In genomic region chr22:17884951-17885350, GRCh38 we compare ENCODE assay signal across 15 cellular contexts.
"Had no signal": no experiment of that assay in that cellular context is flagged by ENCODE, and none has a peak within 500 bp of the region (broad histone marks: within the 10 kb centered on the region; RNA-seq: fewer than 3 reads in every experiment).

No MANE protein-coding gene starts in this region.

- H3K9me3 Mint-ChIP-seq: activated naive CD8-positive, alpha-beta T cell treated with anti-CD3 and anti-CD28 coated beads, Interleukin-2, amount 10 ng/mL, durations not matched to agents 7 days and 5 days; stimulated activated effector memory CD8-positive, alpha-beta T cell treated with anti-CD3 and anti-CD28 coated beads, Interleukin-12 subunit alpha, Interleukin-12 subunit beta, amount 100 ng/mL, for 72 hours; T-helper 2 cell treated with Interferon-gamma antibody and Interleukin-4, amounts not matched to agents 5 μg/mL and 100 μg/mL, for 36 hours had no signal

- H3K27ac Mint-ChIP-seq: activated naive CD8-positive, alpha-beta T cell treated with anti-CD3 and anti-CD28 coated beads, Interleukin-2, amount 10 ng/mL, durations not matched to agents 7 days and 5 days; stimulated activated effector memory CD8-positive, alpha-beta T cell treated with anti-CD3 and anti-CD28 coated beads, Interleukin-12 subunit alpha, Interleukin-12 subunit beta, amount 100 ng/mL, for 72 hours; T-helper 2 cell treated with Interferon-gamma antibody and Interleukin-4, amounts not matched to agents 5 μg/mL and 100 μg/mL, for 36 hours had no signal

- H3K27ac ChIP-seq: colonic mucosa, vagina had no signal

- H3K27me3 ChIP-seq: colonic mucosa, esophagus muscularis mucosa, tibial nerve, vagina had no signal

- H3K4me1 Mint-ChIP-seq: activated naive CD8-positive, alpha-beta T cell treated with anti-CD3 and anti-CD28 coated beads, Interleukin-2, amount 10 ng/mL, durations not matched to agents 7 days and 5 days; stimulated activated effector memory CD8-positive, alpha-beta T cell treated with anti-CD3 and anti-CD28 coated beads, Interleukin-12 subunit alpha, Interleukin-12 subunit beta, amount 100 ng/mL, for 72 hours had no signal

- H3K27me3 Mint-ChIP-seq: activated naive CD8-positive, alpha-beta T cell treated with anti-CD3 and anti-CD28 coated beads, Interleukin-2, amount 10 ng/mL, durations not matched to agents 7 days and 5 days had no signal

- H3K9me3 ChIP-seq: colonic mucosa, esophagus muscularis mucosa, tibial nerve, vagina had no signal

- H3K4me3 Mint-ChIP-seq: activated naive CD8-positive, alpha-beta T cell treated with anti-CD3 and anti-CD28 coated beads, Interleukin-2, amount 10 ng/mL, durations not matched to agents 7 days and 5 days; stimulated activated effector memory CD8-positive, alpha-beta T cell treated with anti-CD3 and anti-CD28 coated beads, Interleukin-12 subunit alpha, Interleukin-12 subunit beta, amount 100 ng/mL, for 72 hours; T-helper 2 cell treated with Interferon-gamma antibody and Interleukin-4, amounts not matched to agents 5 μg/mL and 100 μg/mL, for 36 hours had no signal

- DNase-seq: activated CD4-positive, alpha-beta T cell treated with anti-CD3 and anti-CD28 coated beads, Interleukin-2, amount 50 U/mL, for 1 hour; activated CD8-positive, alpha-beta memory T cell treated with anti-CD3 and anti-CD28 coated beads for 24 hours; activated naive CD4-positive, alpha-beta T cell; activated naive CD8-positive, alpha-beta T cell treated with anti-CD3 and anti-CD28 coated beads, Interleukin-2, amount 10 ng/mL, durations not matched to agents 7 days and 5 days; colonic mucosa; glutamatergic neuron; kidney glomerular epithelial cell; stimulated activated CD4-positive, alpha-beta T cell treated with anti-CD3 and anti-CD28 coated beads, Interleukin-12 subunit alpha, Interleukin-12 subunit beta, amount 100 ng/mL, for 4 hours; stimulated activated CD4-positive, alpha-beta T cell treated with anti-CD3 and anti-CD28 coated beads, Interleukin-2, amount 100 ng/mL, for 24 hours; SW 1271 had no signal

- H3K4me3 ChIP-seq: colonic mucosa, esophagus muscularis mucosa, tibial nerve, vagina had no signal

- H3K4me1 ChIP-seq: colonic mucosa, vagina had no signal
